ENCODE assay signal across 14 cellular contexts in the genomic region with DNA sequence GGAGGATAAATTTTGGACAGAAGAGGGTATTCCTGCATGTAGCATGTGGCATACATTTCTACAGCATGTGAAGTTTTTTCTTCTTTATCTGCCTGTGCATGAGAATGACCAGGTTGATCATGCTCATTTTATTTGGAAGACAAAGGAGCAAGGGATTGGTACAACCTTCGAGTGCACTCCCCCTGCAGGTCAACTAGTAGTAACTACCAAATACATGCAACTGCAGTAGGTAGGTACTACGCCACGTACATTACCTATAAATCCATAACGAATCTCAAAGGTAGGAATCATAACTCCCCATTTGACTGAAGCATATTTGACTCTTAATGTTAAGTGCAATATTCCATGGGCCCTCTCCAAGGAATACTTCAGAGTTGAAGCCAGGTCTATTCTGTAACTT.
DNase-seq lines count a peak whose midpoint lies in the region; ATAC-seq, FAIRE-seq and TF ChIP-seq lines count a peak whose summit lies in the region.
"Had no signal": no experiment of that assay in that cellular context is flagged by ENCODE, and none has a peak within 500 bp of the region (broad histone marks: within the 10 kb centered on the region; RNA-seq: fewer than 3 reads in every experiment).

No MANE protein-coding gene starts in this region.

- H3K9ac ChIP-seq in neural cell (ENCODE audit: low read length), result no peak overlapping the region

- peaks cover 0 to 13% (median 4%) of the 10 kb centered on the region in 9 donors for H3K9me3 Mint-ChIP-seq in naive thymus-derived CD8-positive, alpha-beta T cell

- no peak overlapping the region for H2AFZ ChIP-seq in neural cell (ENCODE audit: low read depth, low read length)

- no peaks in the 10 kb centered on the region for H3K9me2 ChIP-seq in neural cell (ENCODE audit: insufficient read depth, low read length)

- POLR2A ChIA-PET in naive thymus-derived CD8-positive, alpha-beta T cell (lab: Charles Lee), result no interaction called here

- no peak for FAIRE-seq in RCC 7860 (lab: Jason Lieb, UNC)
- FAIRE-seq: endometrium had no signal

- H3K9me3 ChIP-seq in body of pancreas, result no peaks in the 10 kb centered on the region
- H3K9me3 ChIP-seq in neural cell (ENCODE audit: low read length), result no peaks in the 10 kb centered on the region
- H3K9me3 ChIP-seq: uterus had no signal

- WGBS in body of pancreas, 2 donors, result 75 to 80% methylated on average over 4 of the region's 4 CpGs

- ATAC-seq in body of pancreas, result no peak
- ATAC-seq in naive thymus-derived CD8-positive, alpha-beta T cell, result no peak

- no peaks in the 10 kb centered on the region for H3K79me2 ChIP-seq in neural cell (replicated peaks; ENCODE audit: insufficient read depth, low read length)

- H3K36me3 ChIP-seq in body of pancreas (replicated peaks in 1 of 2; ENCODE audit: insufficient read depth in 1 of 2, low read depth in 2 of 2) (no peaks in the 10 kb centered on the region), neural cell (ENCODE audit: insufficient read depth, low read length) (no peaks in the 10 kb centered on the region)
- H3K36me3 ChIP-seq: uterus had no signal

- H3K4me1 ChIP-seq in body of pancreas, result no peaks in the 10 kb centered on the region
- H3K4me1 ChIP-seq: uterus had no signal

- no peak for TF ChIP-seq POLR2A in body of pancreas (IDR thresholded peaks at IDR 0.05)

- H3K27me3 ChIP-seq in body of pancreas, result no peaks in the 10 kb centered on the region
- H3K27me3 ChIP-seq in neural cell (ENCODE audit: insufficient read depth, low read depth, low read length), result no peaks in the 10 kb centered on the region
- H3K27me3 ChIP-seq: uterus had no signal

- H3K27me3 Mint-ChIP-seq in naive thymus-derived CD8-positive, alpha-beta T cell, result no peaks in the 10 kb centered on the region
- H3K27me3 Mint-ChIP-seq: naive B cell had no signal

- H3K27ac ChIP-seq in body of pancreas, result no peak overlapping the region
- H3K27ac ChIP-seq in neural cell (ENCODE audit: low read length), result peak overlapping the region; percentile 96
- H3K27ac ChIP-seq: skin epidermis, uterus had no signal

- H3K4me2 ChIP-seq in neural cell (ENCODE audit: low read length), result no peak overlapping the region

- peak; percentile 13 for DNase-seq in EH (ENCODE audit: low read depth)
- peak; percentile 39 for DNase-seq in Jurkat, Clone E6-1 (ENCODE audit: low read depth, low spot score)
- DNase-seq in body of pancreas, result no peak
- DNase-seq in inferior parietal cortex (ENCODE audit: extremely low spot score), result no peak
- DNase-seq in RCC 7860 (ENCODE audit: low spot score), result no peak
- DNase-seq in naive thymus-derived CD8-positive, alpha-beta T cell, result no peak
- DNase-seq: HCEC 1CT, naive B cell, NCI-H526 treated with DMSO at 0.1 percent for 48 hours, T-helper 9 cell, uterus had no signal

- no peaks in the 10 kb centered on the region for H4K20me1 ChIP-seq in neural cell (ENCODE audit: insufficient read depth)

- no peaks in the 10 kb centered on the region for H3K36me3 Mint-ChIP-seq in naive thymus-derived CD8-positive, alpha-beta T cell
- H3K36me3 Mint-ChIP-seq: naive B cell had no signal

- TF ChIP-seq CTCF in body of pancreas (IDR thresholded peaks at IDR 0.05), result peak in 5 of 7 experiments; percentile 10 to 36 (median 26)
- TF ChIP-seq CTCF in neural cell (IDR thresholded peaks at IDR 0.05; ENCODE audit: poor library complexity, severe bottlenecking), result no peak

- H3F3A ChIP-seq in neural cell (ENCODE audit: insufficient read depth, low read length, poor library complexity, severe bottlenecking), result no peaks in the 10 kb centered on the region

- no peaks in the 10 kb centered on the region for H3K4me1 Mint-ChIP-seq in naive thymus-derived CD8-positive, alpha-beta T cell
- H3K4me1 Mint-ChIP-seq: naive B cell had no signal

- intact Hi-C loops in body of pancreas (cut with DNase I), result no loop called here

- no peak overlapping the region for H3K4me3 Mint-ChIP-seq in naive thymus-derived CD8-positive, alpha-beta T cell
- H3K4me3 Mint-ChIP-seq: naive B cell had no signal

- no peak for TF ChIP-seq EP300 in neural cell (conservative IDR thresholded peaks at IDR 0.05; ENCODE audit: poor library complexity, severe bottlenecking)

- H3K27ac Mint-ChIP-seq in naive thymus-derived CD8-positive, alpha-beta T cell, result no peak overlapping the region
- H3K27ac Mint-ChIP-seq: naive B cell had no signal

- TF ChIP-seq RAD21 in neural cell (conservative IDR thresholded peaks at IDR 0.05), result no peak

- H3K4me3 ChIP-seq in Jurkat, Clone E6-1 (ENCODE audit: low read length), result no peak overlapping the region
- H3K4me3 ChIP-seq in body of pancreas, result no peak overlapping the region
- H3K4me3 ChIP-seq in neural cell (ENCODE audit: low read length), result no peak overlapping the region
- H3K4me3 ChIP-seq: skin epidermis, uterus had no signal

TF ChIP-seq in neural cell, 6 proteins besides CTCF, POLR2A, EP300 and RAD21:
- TF ChIP-seq SMC3 (conservative IDR thresholded peaks at IDR 0.05; ENCODE audit: poor library complexity) (no peak), MXI1 (conservative IDR thresholded peaks at IDR 0.05; ENCODE audit: poor library complexity, severe bottlenecking) (no peak), POLR2AphosphoS5 (IDR thresholded peaks at IDR 0.05) (no peak), EZH2 (IDR thresholded peaks at IDR 0.05; ENCODE audit: borderline replicate concordance, insufficient read depth, low read length, poor library complexity, severe bottlenecking) (no peak), TAF1 (IDR thresholded peaks at IDR 0.05; ENCODE audit: low read depth) (no peak)
- TF ChIP-seq, protein P1, sequence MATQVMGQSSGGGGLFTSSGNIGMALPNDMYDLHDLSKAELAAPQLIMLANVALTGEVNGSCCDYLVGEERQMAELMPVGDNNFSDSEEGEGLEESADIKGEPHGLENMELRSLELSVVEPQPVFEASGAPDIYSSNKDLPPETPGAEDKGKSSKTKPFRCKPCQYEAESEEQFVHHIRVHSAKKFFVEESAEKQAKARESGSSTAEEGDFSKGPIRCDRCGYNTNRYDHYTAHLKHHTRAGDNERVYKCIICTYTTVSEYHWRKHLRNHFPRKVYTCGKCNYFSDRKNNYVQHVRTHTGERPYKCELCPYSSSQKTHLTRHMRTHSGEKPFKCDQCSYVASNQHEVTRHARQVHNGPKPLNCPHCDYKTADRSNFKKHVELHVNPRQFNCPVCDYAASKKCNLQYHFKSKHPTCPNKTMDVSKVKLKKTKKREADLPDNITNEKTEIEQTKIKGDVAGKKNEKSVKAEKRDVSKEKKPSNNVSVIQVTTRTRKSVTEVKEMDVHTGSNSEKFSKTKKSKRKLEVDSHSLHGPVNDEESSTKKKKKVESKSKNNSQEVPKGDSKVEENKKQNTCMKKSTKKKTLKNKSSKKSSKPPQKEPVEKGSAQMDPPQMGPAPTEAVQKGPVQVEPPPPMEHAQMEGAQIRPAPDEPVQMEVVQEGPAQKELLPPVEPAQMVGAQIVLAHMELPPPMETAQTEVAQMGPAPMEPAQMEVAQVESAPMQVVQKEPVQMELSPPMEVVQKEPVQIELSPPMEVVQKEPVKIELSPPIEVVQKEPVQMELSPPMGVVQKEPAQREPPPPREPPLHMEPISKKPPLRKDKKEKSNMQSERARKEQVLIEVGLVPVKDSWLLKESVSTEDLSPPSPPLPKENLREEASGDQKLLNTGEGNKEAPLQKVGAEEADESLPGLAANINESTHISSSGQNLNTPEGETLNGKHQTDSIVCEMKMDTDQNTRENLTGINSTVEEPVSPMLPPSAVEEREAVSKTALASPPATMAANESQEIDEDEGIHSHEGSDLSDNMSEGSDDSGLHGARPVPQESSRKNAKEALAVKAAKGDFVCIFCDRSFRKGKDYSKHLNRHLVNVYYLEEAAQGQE (IDR thresholded peaks at IDR 0.05; ENCODE audit: borderline replicate concordance), result no peak

Comparison
In these comparisons a context has a peak if more than half of its experiments do, and no peak if none do; other contexts are left out.
1. DNase-seq: peak in EH (single experiment) and Jurkat, Clone E6-1 (single experiment); none in body of pancreas (0 of 4), inferior parietal cortex (single experiment), RCC 7860 (single experiment) and naive thymus-derived CD8-positive, alpha-beta T cell (0 of 10).